1 cellular context compared by ENCODE assay signal in genomic region chr1:234402939-234403338, GRCh38.
TF ChIP-seq lines count a peak whose summit lies in the region.

No MANE protein-coding gene starts in this region.

TF ChIP-seq in HEK293, 187 proteins besides CTCF, POLR2A, EP300 and RAD21 (continued from another document):
- TF ChIP-seq ZSCAN16 (tag by site-specific recombination; IDR thresholded peaks at IDR 0.05) (no peak), ZNF571 (tag by site-specific recombination; IDR thresholded peaks at IDR 0.05) (no peak), MYNN (tag by site-specific recombination; IDR thresholded peaks at IDR 0.05; ENCODE audit: borderline replicate concordance) (no peak), ZSCAN23 (tag by site-specific recombination; IDR thresholded peaks at IDR 0.05) (no peak), ZNF274 (IDR thresholded peaks at IDR 0.05; ENCODE audit: low read length) (no peak), ZNF274 (tag by site-specific recombination; IDR thresholded peaks at IDR 0.05; ENCODE audit: borderline replicate concordance) (no peak), SETDB1 (IDR thresholded peaks at IDR 0.05; ENCODE audit: insufficient read length, low read length) (no peak), ZNF747 (tag by site-specific recombination; IDR thresholded peaks at IDR 0.05) (no peak), ZNF24 (tag by site-specific recombination; IDR thresholded peaks at IDR 0.05) (no peak), ZNF621 (tag by site-specific recombination; IDR thresholded peaks at IDR 0.05) (no peak), ZBTB1 (tag by site-specific recombination; IDR thresholded peaks at IDR 0.05) (no peak), HOXD13 (CRISPR knock-in tag; IDR thresholded peaks at IDR 0.05; ENCODE audit: borderline replicate concordance) (no peak), ZNF416 (tag by site-specific recombination; IDR thresholded peaks at IDR 0.05) (no peak), ZNF610 (tag by site-specific recombination; IDR thresholded peaks at IDR 0.05; ENCODE audit: borderline replicate concordance) (no peak), ZBTB8A (tag by site-specific recombination; IDR thresholded peaks at IDR 0.05) (no peak), ZNF792 (tag by site-specific recombination; IDR thresholded peaks at IDR 0.05) (no peak), ZNF112 (tag by site-specific recombination; IDR thresholded peaks at IDR 0.05) (no peak), ZNF214 (tag by site-specific recombination; IDR thresholded peaks at IDR 0.05; ENCODE audit: borderline replicate concordance) (no peak), YY2 (tag by site-specific recombination; IDR thresholded peaks at IDR 0.05) (peak; percentile 43; the same call in 1 of the 2 replicates), ZNF10 (tag by site-specific recombination; IDR thresholded peaks at IDR 0.05) (no peak), SALL2 (tag by site-specific recombination; IDR thresholded peaks at IDR 0.05; ENCODE audit: borderline replicate concordance) (no peak), YY1 (tag by site-specific recombination; IDR thresholded peaks at IDR 0.05) (no peak), ZNF645 (tag by site-specific recombination; IDR thresholded peaks at IDR 0.05) (no peak), ZSCAN30 (tag by site-specific recombination; IDR thresholded peaks at IDR 0.05) (no peak), ZBTB7A (tag by site-specific recombination; IDR thresholded peaks at IDR 0.05; ENCODE audit: low read depth) (no peak), GLI4 (tag by site-specific recombination; IDR thresholded peaks at IDR 0.05) (0 out of 2 replicates have a peak, but pooled peaks have one; percentile 12), ZNF211 (tag by site-specific recombination; IDR thresholded peaks at IDR 0.05; ENCODE audit: low read depth) (no peak)
